ENCODE assay signal across 17 cellular contexts in genomic region chr2:173607601-173608311, GRCh38.
DNase-seq lines count a peak whose midpoint lies in the region; ATAC-seq and TF ChIP-seq lines count a peak whose summit lies in the region.
"Had no signal": no experiment of that assay in that cellular context is flagged by ENCODE, and none has a peak within 500 bp of the region (broad histone marks: within the 10 kb centered on the region; RNA-seq: fewer than 3 reads in every experiment).

No MANE protein-coding gene starts in this region.

- no peaks in the 10 kb centered on the region; the same call in 2 of the 3 replicates for H3K9me3 Mint-ChIP-seq in GM23338
- H3K9me3 Mint-ChIP-seq: activated CD4-positive, alpha-beta memory T cell treated with anti-CD3 and anti-CD28 coated beads for 36 hours had no signal

- no peaks in the 10 kb centered on the region for H3K27me3 Mint-ChIP-seq in GM23338 (ENCODE audit: insufficient read depth, low read depth, poor library complexity)

- H3K4me1 Mint-ChIP-seq in GM23338 = peaks cover 24% of the 10 kb centered on the region

- 0 out of 2 replicates have a peak overlapping the region, but pooled peaks have one; percentile 24 for H3K27ac Mint-ChIP-seq in GM23338
- H3K27ac Mint-ChIP-seq: activated CD4-positive, alpha-beta memory T cell treated with anti-CD3 and anti-CD28 coated beads for 36 hours had no signal

- H3K4me2 ChIP-seq in GM23338 = no peak overlapping the region
- H3K4me2 ChIP-seq: PC-9 had no signal

- DNase-seq in GM23338 (ENCODE audit: low spot score) (no peak), MV-4-11 (lab: John Stamatoyannopoulos, UW) (peak; percentile 84), SHP77 treated with DMSO at 0.1 percent for 48 hours (lab: John Stamatoyannopoulos, UW) (peak; percentile 76), myocyte (ENCODE audit: low read depth) (peak; percentile 73), transverse colon (no peak), spleen (no peak)
- DNase-seq: activated CD4-positive, alpha-beta memory T cell treated with anti-CD3 and anti-CD28 coated beads for 36 hours; activated T-cell treated with anti-CD3 and anti-CD28 coated beads, Interleukin-2, amount 50 U/mL, for 48 hours; dorsolateral prefrontal cortex; esophagus squamous epithelium; NCI-H1105; occipital lobe; PC-9; tibial artery had no signal

- H3K27ac ChIP-seq in GM23338 (ENCODE audit: low read depth) (peak overlapping the region; percentile 77), transverse colon (no peak overlapping the region), spleen (no peak overlapping the region)
- H3K27ac ChIP-seq: breast epithelium, dorsolateral prefrontal cortex, esophagus squamous epithelium, PC-9, tibial artery, VCaP had no signal

- no peaks in the 10 kb centered on the region for H3F3A ChIP-seq in GM23338 (replicated peaks; ENCODE audit: low read depth)

- H4K20me1 ChIP-seq in GM23338 (replicated peaks; ENCODE audit: insufficient read depth) = no peaks in the 10 kb centered on the region

- TF ChIP-seq EP300 in transverse colon (IDR thresholded peaks at IDR 0.05; ENCODE audit: low read depth) = no peak

- 45 to 49% methylated on average over 7 of the region's 7 CpGs for WGBS in transverse colon (ENCODE audit: low coverage in 1 of 2), 2 donors
- 45 to 52% (median 48%) methylated on average over 7 of the region's 7 CpGs for WGBS in spleen, 5 donors

- H3K36me3 ChIP-seq in GM23338 (ENCODE audit: insufficient read depth) = no peaks in the 10 kb centered on the region
- no peaks in the 10 kb centered on the region for H3K36me3 ChIP-seq in transverse colon
- H3K36me3 ChIP-seq in spleen = no peaks in the 10 kb centered on the region
- H3K36me3 ChIP-seq: breast epithelium, esophagus squamous epithelium, tibial artery had no signal

- TF ChIP-seq POLR2A in transverse colon (IDR thresholded peaks at IDR 0.05) (no peak), spleen (IDR thresholded peaks at IDR 0.05) (no peak)

- no peaks in the 10 kb centered on the region for H3K36me3 Mint-ChIP-seq in GM23338 (ENCODE audit: low read depth)
- H3K36me3 Mint-ChIP-seq: activated CD4-positive, alpha-beta memory T cell treated with anti-CD3 and anti-CD28 coated beads for 36 hours had no signal

- H3K9me3 ChIP-seq in transverse colon (no peaks in the 10 kb centered on the region), spleen (no peaks in the 10 kb centered on the region)
- H3K9me3 ChIP-seq: breast epithelium, esophagus squamous epithelium, tibial artery had no signal

- no peak overlapping the region for H2AFZ ChIP-seq in GM23338
- H2AFZ ChIP-seq: PC-9 had no signal

- no peak overlapping the region for H3K4me3 ChIP-seq in GM23338
- H3K4me3 ChIP-seq in transverse colon = no peak overlapping the region
- H3K4me3 ChIP-seq in spleen = no peak overlapping the region
- H3K4me3 ChIP-seq: breast epithelium, dorsolateral prefrontal cortex, esophagus squamous epithelium, PC-9, tibial artery had no signal

- no peak overlapping the region for H3K4me3 Mint-ChIP-seq in GM23338
- H3K4me3 Mint-ChIP-seq: activated CD4-positive, alpha-beta memory T cell treated with anti-CD3 and anti-CD28 coated beads for 36 hours had no signal

- intact Hi-C loops in transverse colon (cut with DNase I; ENCODE audit: low total_unique reads) = no loop called here
- intact Hi-C loops in spleen (cut with DNase I; ENCODE audit: low total_unique reads) = no loop called here

- in situ Hi-C loops in transverse colon (cut with MboI; ENCODE audit: low pct_ligation_motif_present in 1 of 4, low pct_unique_long_range_greater_than_20kb in 1 of 4, low sequenced_read_pairs in 3 of 4) = no loop called here

- H3K27me3 ChIP-seq in GM23338 (ENCODE audit: insufficient read depth) (no peaks in the 10 kb centered on the region), transverse colon (no peaks in the 10 kb centered on the region), spleen (replicated peaks in 1 of 7) (peaks cover 0 to 3% (median 0%) of the 10 kb centered on the region in 7 donors)
- H3K27me3 ChIP-seq: breast epithelium, esophagus squamous epithelium, tibial artery had no signal

- TF ChIP-seq CTCF in GM23338 (conservative IDR thresholded peaks at IDR 0.05; ENCODE audit: low read depth in 2 of 2) (no peak), transverse colon (IDR thresholded peaks at IDR 0.05) (no peak), spleen (IDR thresholded peaks at IDR 0.05 in 8 of 11, conservative IDR thresholded peaks at IDR 0.05 in 3 of 11) (no peak)

- 0 out of 2 replicates have a peak, but pooled peaks cover 3% of the 10 kb centered on the region for H3K9me2 ChIP-seq in GM23338 (ENCODE audit: insufficient read depth)

- ATAC-seq in GM23338 (no peak), HG02938 (IDR thresholded peaks at IDR 0.05; ENCODE audit: unreplicated experiment) (no peak)

- no peaks in the 10 kb centered on the region for H3K79me2 ChIP-seq in GM23338 (replicated peaks; ENCODE audit: insufficient read depth)

- H3K4me1 ChIP-seq in GM23338 (ENCODE audit: insufficient read depth) (peaks cover 18% of the 10 kb centered on the region), transverse colon (no peaks in the 10 kb centered on the region), spleen (no peaks in the 10 kb centered on the region)
- H3K4me1 ChIP-seq: breast epithelium, tibial artery had no signal

TF ChIP-seq in GM23338, 12 proteins besides CTCF, POLR2A, EP300 and RAD21:
- no peak for TF ChIP-seq STAT1 (IDR thresholded peaks at IDR 0.05; ENCODE audit: unreplicated experiment)
- TF ChIP-seq CREB1 (CRISPR knock-in tag; IDR thresholded peaks at IDR 0.05; ENCODE audit: low read depth) = no peak
- no peak for TF ChIP-seq NANOG (IDR thresholded peaks at IDR 0.05; ENCODE audit: borderline replicate concordance)
- no peak for TF ChIP-seq JUNB (IDR thresholded peaks at IDR 0.05; ENCODE audit: unreplicated experiment)

Comparison
In these comparisons a context has a peak if more than half of its experiments do, and no peak if none do; other contexts are left out.
1. DNase-seq: peak in MV-4-11 (single experiment), SHP77 treated with DMSO at 0.1 percent for 48 hours (single experiment) and myocyte (single experiment); none in GM23338 (single experiment), transverse colon (single experiment) and spleen (single experiment).